In genomic region chr17:64780096-64781012, GRCh38 we compare ENCODE assay signal across 8 cellular contexts.
DNase-seq lines count a peak whose midpoint lies in the region; ATAC-seq lines count a peak whose summit lies in the region.

No MANE protein-coding gene starts in this region.

- H3K9ac ChIP-seq in BLaER1, result peak overlapping the region; percentile 79

- peaks cover 34% of the 10 kb centered on the region for H4K20me1 ChIP-seq in BLaER1

- H3K36me3 ChIP-seq in BLaER1, result peaks cover 36% of the 10 kb centered on the region

- H3K4me1 ChIP-seq in BLaER1 (peaks cover 75% of the 10 kb centered on the region), mononuclear cell (ENCODE audit: insufficient read depth, low read length) (peaks cover 63% of the 10 kb centered on the region)

- peak overlapping the region; percentile 79 for H3K27ac ChIP-seq in BLaER1

- H3K27me3 ChIP-seq in BLaER1 (peaks cover 39% of the 10 kb centered on the region), mononuclear cell (ENCODE audit: insufficient read depth, low read length) (peaks cover 6% of the 10 kb centered on the region)

- ATAC-seq in HG03460 (IDR thresholded peaks at IDR 0.05; ENCODE audit: unreplicated experiment), result no peak

- DNase-seq in HuH-7.5 (ENCODE audit: low spot score) (peak; percentile 65), ecto neural progenitor cell (ENCODE audit: low spot score) (peak; percentile 82), SHP77 treated with DMSO at 0.1 percent for 48 hours (lab: John Stamatoyannopoulos, UW) (no peak)
- peak; percentile 80 for DNase-seq in activated CD4-positive, alpha-beta T cell treated with anti-CD3 and anti-CD28 coated beads, Interleukin-2, amount 50 U/mL, for 1 hour
- peak; percentile 43 to 66 for DNase-seq in stimulated activated CD8-positive, alpha-beta memory T cell treated with anti-CD3 and anti-CD28 coated beads, Interleukin-7, amount 100 ng/mL, for 4 hours (ENCODE audit: low read depth in 2 of 2)

- peak overlapping the region; percentile 100 for H3K4me2 ChIP-seq in BLaER1

- H3K9me3 ChIP-seq in BLaER1 (no peaks in the 10 kb centered on the region), mononuclear cell (ENCODE audit: low read depth, low read length) (no peaks in the 10 kb centered on the region)

- H3K4me3 ChIP-seq in BLaER1 (peak overlapping the region; percentile 71), mononuclear cell (ENCODE audit: low read length) (peak overlapping the region; percentile 46)
